16 cellular contexts compared by ENCODE assay signal in the genomic region with DNA sequence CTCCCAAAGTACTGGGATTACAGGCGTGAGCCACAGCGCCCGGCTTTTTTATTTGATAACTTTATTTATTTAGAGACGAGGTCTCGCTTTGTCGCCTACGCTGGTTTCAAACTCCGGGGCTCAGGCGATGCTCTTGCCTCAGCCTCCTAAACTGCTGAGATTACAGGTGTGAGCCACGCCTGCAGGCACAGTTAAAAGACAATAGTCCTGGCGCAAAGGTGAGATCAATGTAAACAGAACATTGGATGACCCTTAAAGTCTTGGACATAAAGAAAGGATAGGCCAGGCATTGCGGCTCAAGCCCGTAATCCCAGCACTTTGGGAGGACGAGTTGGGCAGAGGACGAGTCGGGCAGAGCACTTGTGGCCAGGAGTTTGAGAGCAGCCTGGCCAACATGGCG.
DNase-seq lines count a peak whose midpoint lies in the region; ATAC-seq and TF ChIP-seq lines count a peak whose summit lies in the region.
"Had no signal": no experiment of that assay in that cellular context is flagged by ENCODE, and none has a peak within 500 bp of the region (broad histone marks: within the 10 kb centered on the region; RNA-seq: fewer than 3 reads in every experiment).

No MANE protein-coding gene starts in this region.

- peak overlapping the region; percentile 42 for H3K27ac Mint-ChIP-seq in nephron progenitor cell
- H3K27ac Mint-ChIP-seq: CD4-positive, CD25-positive, alpha-beta regulatory T cell; CD8-positive, alpha-beta T cell; GM23338 had no signal

- DNase-seq in COLO668 (lab: John Stamatoyannopoulos, UW; ENCODE audit: unreplicated experiment) (peak; percentile 0), ELF-1 (ENCODE audit: low read depth, low spot score) (peak; percentile 56), nephron progenitor cell (no peak), KG1 (lab: John Stamatoyannopoulos, UW) (no peak)
- DNase-seq in activated effector memory CD4-positive, alpha-beta T cell treated with Interleukin-2 at 50 U/mL for 16 hours: no peak
- DNase-seq: C1 segment of cervical spinal cord; CD4-positive, CD25-positive, alpha-beta regulatory T cell; CD8-positive, alpha-beta T cell; DMS 273 treated with DMSO at 0.1 percent for 48 hours; DMS79; EL; GF-D8; H9 had no signal

- H3K4me1 Mint-ChIP-seq in nephron progenitor cell: peaks cover 24% of the 10 kb centered on the region

- H3K4me3 Mint-ChIP-seq in nephron progenitor cell: no peak overlapping the region
- H3K4me3 Mint-ChIP-seq: CD8-positive, alpha-beta T cell; GM23338; H9 had no signal

- peaks cover 6% of the 10 kb centered on the region for H3K36me3 Mint-ChIP-seq in nephron progenitor cell (ENCODE audit: low read depth)
- H3K36me3 Mint-ChIP-seq: CD4-positive, CD25-positive, alpha-beta regulatory T cell had no signal

- ATAC-seq in HG02981 (IDR thresholded peaks at IDR 0.05; ENCODE audit: unreplicated experiment): no peak
- ATAC-seq: CD8-positive, alpha-beta T cell; GM23338; HCT116 had no signal

- H3K27me3 Mint-ChIP-seq in nephron progenitor cell (ENCODE audit: low read depth, poor library complexity): no peaks in the 10 kb centered on the region
- H3K27me3 Mint-ChIP-seq: CD4-positive, CD25-positive, alpha-beta regulatory T cell had no signal

- TF ChIP-seq CTCF in nephron progenitor cell (IDR thresholded peaks at IDR 0.05): no peak

- no peaks in the 10 kb centered on the region for H3K9me3 Mint-ChIP-seq in nephron progenitor cell
- H3K9me3 Mint-ChIP-seq: CD4-positive, CD25-positive, alpha-beta regulatory T cell; CD8-positive, alpha-beta T cell; GM23338; H9 had no signal

Comparison
In these comparisons a context has a peak if more than half of its experiments do, and no peak if none do; other contexts are left out.
1. DNase-seq: peak in COLO668 (single experiment) and ELF-1 (single experiment); none in nephron progenitor cell (single experiment), activated effector memory CD4-positive, alpha-beta T cell treated with Interleukin-2 at 50 U/mL for 16 hours (single experiment) and KG1 (single experiment).